In genomic region chr19:41219924-41220567, GRCh38 we compare ENCODE assay signal across 1 cellular context.
A peak's percentile ranks its signal among the peaks of the same experiment; 100 is the strongest.
TF ChIP-seq lines count a peak whose summit lies in the region.

No MANE protein-coding gene starts in this region.

TF ChIP-seq in K562, 482 proteins besides CTCF, POLR2A, EP300 and RAD21 (continued from another document and continues in another):
- TF ChIP-seq SFPQ (IDR thresholded peaks at IDR 0.05; ENCODE audit: low read depth, low read length) (no peak), ZNF586 (CRISPR knock-in tag; conservative IDR thresholded peaks at IDR 0.05) (no peak), RBM14 (IDR thresholded peaks at IDR 0.05; ENCODE audit: borderline replicate concordance, insufficient read depth, low read depth, low read length) (no peak), TFE3 (CRISPR knock-in tag; IDR thresholded peaks at IDR 0.05) (no peak), HDAC1 (IDR thresholded peaks at IDR 0.05) (peak in 1 of 2 experiments; percentile 77; a peak in 2 of 4 replicates), FOXK2 (conservative IDR thresholded peaks at IDR 0.05 in 1 of 2, IDR thresholded peaks at IDR 0.05 in 1 of 2; ENCODE audit: low read depth in 2 of 2) (no peak), ZNF140 (CRISPR knock-in tag; IDR thresholded peaks at IDR 0.05) (no peak), ZNF133 (CRISPR knock-in tag; IDR thresholded peaks at IDR 0.05) (no peak), ZNF124 (CRISPR knock-in tag; IDR thresholded peaks at IDR 0.05) (no peak), ZNF639 (CRISPR knock-in tag; conservative IDR thresholded peaks at IDR 0.05 in 1 of 2, IDR thresholded peaks at IDR 0.05 in 1 of 2) (no peak), HNRNPK (IDR thresholded peaks at IDR 0.05; ENCODE audit: low read depth, low read length, poor library complexity, severe bottlenecking) (no peak), HEY1 (CRISPR knock-in tag; IDR thresholded peaks at IDR 0.05; ENCODE audit: borderline replicate concordance) (no peak), NEUROD1 (IDR thresholded peaks at IDR 0.05; ENCODE audit: borderline replicate concordance, low read depth, low read length, partially characterized antibody) (no peak), ZNF583 (CRISPR knock-in tag; IDR thresholded peaks at IDR 0.05) (no peak), CCAR2 (IDR thresholded peaks at IDR 0.05; ENCODE audit: low read depth, low read length) (no peak), DIDO1 (tag; IDR thresholded peaks at IDR 0.05; ENCODE audit: low read depth) (no peak), PYGO2 (tag; IDR thresholded peaks at IDR 0.05) (no peak), ZNF324 (CRISPR knock-in tag; IDR thresholded peaks at IDR 0.05) (no peak), FOXA1 (IDR thresholded peaks at IDR 0.05; ENCODE audit: borderline replicate concordance) (no peak), GATA2 (CRISPR knock-in tag; IDR thresholded peaks at IDR 0.05) (no peak), NCOR1 (IDR thresholded peaks at IDR 0.05) (peak; percentile 88), SLC30A9 (CRISPR knock-in tag; IDR thresholded peaks at IDR 0.05) (no peak), GATAD2A (IDR thresholded peaks at IDR 0.05) (peak; percentile 78; the same call in 1 of the 2 replicates), CBFA2T3 (IDR thresholded peaks at IDR 0.05) (peak; percentile 94), ZNF75A (CRISPR knock-in tag; IDR thresholded peaks at IDR 0.05) (no peak), FOXK1 (CRISPR knock-in tag; IDR thresholded peaks at IDR 0.05; ENCODE audit: borderline replicate concordance) (no peak), EGR1 (conservative IDR thresholded peaks at IDR 0.05) (peak; percentile 91), MAZ (CRISPR knock-in tag; conservative IDR thresholded peaks at IDR 0.05 in 1 of 2, IDR thresholded peaks at IDR 0.05 in 1 of 2) (peak in 1 of 2 experiments; percentile 65; a peak in 3 of 4 replicates), CAMTA2 (CRISPR knock-in tag; conservative IDR thresholded peaks at IDR 0.05) (no peak), CC2D1A (IDR thresholded peaks at IDR 0.05) (peak; percentile 67; the same call in 1 of the 2 replicates), MCM7 (IDR thresholded peaks at IDR 0.05) (no peak), GMEB1 (CRISPR knock-in tag; IDR thresholded peaks at IDR 0.05) (no peak), HIVEP1 (CRISPR knock-in tag; IDR thresholded peaks at IDR 0.05) (no peak), TEAD4 (IDR thresholded peaks at IDR 0.05; ENCODE audit: low read length) (peak; percentile 66; the same call in 1 of the 2 replicates), TEAD4 (CRISPR knock-in tag; IDR thresholded peaks at IDR 0.05; ENCODE audit: borderline replicate concordance) (no peak), NR2F6 (CRISPR knock-in tag; IDR thresholded peaks at IDR 0.05) (no peak), ZNF431 (CRISPR knock-in tag; IDR thresholded peaks at IDR 0.05) (no peak), TGIF2 (CRISPR knock-in tag; IDR thresholded peaks at IDR 0.05) (no peak), LARP7 (IDR thresholded peaks at IDR 0.05) (no peak)
- TF ChIP-seq, protein P1, sequence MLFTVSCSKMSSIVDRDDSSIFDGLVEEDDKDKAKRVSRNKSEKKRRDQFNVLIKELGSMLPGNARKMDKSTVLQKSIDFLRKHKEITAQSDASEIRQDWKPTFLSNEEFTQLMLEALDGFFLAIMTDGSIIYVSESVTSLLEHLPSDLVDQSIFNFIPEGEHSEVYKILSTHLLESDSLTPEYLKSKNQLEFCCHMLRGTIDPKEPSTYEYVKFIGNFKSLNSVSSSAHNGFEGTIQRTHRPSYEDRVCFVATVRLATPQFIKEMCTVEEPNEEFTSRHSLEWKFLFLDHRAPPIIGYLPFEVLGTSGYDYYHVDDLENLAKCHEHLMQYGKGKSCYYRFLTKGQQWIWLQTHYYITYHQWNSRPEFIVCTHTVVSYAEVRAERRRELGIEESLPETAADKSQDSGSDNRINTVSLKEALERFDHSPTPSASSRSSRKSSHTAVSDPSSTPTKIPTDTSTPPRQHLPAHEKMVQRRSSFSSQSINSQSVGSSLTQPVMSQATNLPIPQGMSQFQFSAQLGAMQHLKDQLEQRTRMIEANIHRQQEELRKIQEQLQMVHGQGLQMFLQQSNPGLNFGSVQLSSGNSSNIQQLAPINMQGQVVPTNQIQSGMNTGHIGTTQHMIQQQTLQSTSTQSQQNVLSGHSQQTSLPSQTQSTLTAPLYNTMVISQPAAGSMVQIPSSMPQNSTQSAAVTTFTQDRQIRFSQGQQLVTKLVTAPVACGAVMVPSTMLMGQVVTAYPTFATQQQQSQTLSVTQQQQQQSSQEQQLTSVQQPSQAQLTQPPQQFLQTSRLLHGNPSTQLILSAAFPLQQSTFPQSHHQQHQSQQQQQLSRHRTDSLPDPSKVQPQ (CRISPR knock-in tag; IDR thresholded peaks at IDR 0.05; ENCODE audit: borderline replicate concordance): no peak
- TF ChIP-seq, protein P2, sequence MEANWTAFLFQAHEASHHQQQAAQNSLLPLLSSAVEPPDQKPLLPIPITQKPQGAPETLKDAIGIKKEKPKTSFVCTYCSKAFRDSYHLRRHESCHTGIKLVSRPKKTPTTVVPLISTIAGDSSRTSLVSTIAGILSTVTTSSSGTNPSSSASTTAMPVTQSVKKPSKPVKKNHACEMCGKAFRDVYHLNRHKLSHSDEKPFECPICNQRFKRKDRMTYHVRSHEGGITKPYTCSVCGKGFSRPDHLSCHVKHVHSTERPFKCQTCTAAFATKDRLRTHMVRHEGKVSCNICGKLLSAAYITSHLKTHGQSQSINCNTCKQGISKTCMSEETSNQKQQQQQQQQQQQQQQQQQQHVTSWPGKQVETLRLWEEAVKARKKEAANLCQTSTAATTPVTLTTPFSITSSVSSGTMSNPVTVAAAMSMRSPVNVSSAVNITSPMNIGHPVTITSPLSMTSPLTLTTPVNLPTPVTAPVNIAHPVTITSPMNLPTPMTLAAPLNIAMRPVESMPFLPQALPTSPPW (CRISPR knock-in tag; IDR thresholded peaks at IDR 0.05): peak; percentile 84
- TF ChIP-seq, protein P3, sequence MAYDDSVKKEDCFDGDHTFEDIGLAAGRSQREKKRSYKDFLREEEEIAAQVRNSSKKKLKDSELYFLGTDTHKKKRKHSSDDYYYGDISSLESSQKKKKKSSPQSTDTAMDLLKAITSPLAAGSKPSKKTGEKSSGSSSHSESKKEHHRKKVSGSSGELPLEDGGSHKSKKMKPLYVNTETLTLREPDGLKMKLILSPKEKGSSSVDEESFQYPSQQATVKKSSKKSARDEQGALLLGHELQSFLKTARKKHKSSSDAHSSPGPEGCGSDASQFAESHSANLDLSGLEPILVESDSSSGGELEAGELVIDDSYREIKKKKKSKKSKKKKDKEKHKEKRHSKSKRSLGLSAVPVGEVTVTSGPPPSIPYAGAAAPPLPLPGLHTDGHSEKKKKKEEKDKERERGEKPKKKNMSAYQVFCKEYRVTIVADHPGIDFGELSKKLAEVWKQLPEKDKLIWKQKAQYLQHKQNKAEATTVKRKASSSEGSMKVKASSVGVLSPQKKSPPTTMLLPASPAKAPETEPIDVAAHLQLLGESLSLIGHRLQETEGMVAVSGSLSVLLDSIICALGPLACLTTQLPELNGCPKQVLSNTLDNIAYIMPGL (CRISPR knock-in tag; IDR thresholded peaks at IDR 0.05): no peak
- TF ChIP-seq, protein P4, sequence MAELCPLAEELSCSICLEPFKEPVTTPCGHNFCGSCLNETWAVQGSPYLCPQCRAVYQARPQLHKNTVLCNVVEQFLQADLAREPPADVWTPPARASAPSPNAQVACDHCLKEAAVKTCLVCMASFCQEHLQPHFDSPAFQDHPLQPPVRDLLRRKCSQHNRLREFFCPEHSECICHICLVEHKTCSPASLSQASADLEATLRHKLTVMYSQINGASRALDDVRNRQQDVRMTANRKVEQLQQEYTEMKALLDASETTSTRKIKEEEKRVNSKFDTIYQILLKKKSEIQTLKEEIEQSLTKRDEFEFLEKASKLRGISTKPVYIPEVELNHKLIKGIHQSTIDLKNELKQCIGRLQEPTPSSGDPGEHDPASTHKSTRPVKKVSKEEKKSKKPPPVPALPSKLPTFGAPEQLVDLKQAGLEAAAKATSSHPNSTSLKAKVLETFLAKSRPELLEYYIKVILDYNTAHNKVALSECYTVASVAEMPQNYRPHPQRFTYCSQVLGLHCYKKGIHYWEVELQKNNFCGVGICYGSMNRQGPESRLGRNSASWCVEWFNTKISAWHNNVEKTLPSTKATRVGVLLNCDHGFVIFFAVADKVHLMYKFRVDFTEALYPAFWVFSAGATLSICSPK (IDR thresholded peaks at IDR 0.05; ENCODE audit: borderline replicate concordance): no peak
- TF ChIP-seq, protein P5, sequence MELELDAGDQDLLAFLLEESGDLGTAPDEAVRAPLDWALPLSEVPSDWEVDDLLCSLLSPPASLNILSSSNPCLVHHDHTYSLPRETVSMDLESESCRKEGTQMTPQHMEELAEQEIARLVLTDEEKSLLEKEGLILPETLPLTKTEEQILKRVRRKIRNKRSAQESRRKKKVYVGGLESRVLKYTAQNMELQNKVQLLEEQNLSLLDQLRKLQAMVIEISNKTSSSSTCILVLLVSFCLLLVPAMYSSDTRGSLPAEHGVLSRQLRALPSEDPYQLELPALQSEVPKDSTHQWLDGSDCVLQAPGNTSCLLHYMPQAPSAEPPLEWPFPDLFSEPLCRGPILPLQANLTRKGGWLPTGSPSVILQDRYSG (tag; conservative IDR thresholded peaks at IDR 0.05; ENCODE audit: low read depth): no peak
- TF ChIP-seq, protein P6, sequence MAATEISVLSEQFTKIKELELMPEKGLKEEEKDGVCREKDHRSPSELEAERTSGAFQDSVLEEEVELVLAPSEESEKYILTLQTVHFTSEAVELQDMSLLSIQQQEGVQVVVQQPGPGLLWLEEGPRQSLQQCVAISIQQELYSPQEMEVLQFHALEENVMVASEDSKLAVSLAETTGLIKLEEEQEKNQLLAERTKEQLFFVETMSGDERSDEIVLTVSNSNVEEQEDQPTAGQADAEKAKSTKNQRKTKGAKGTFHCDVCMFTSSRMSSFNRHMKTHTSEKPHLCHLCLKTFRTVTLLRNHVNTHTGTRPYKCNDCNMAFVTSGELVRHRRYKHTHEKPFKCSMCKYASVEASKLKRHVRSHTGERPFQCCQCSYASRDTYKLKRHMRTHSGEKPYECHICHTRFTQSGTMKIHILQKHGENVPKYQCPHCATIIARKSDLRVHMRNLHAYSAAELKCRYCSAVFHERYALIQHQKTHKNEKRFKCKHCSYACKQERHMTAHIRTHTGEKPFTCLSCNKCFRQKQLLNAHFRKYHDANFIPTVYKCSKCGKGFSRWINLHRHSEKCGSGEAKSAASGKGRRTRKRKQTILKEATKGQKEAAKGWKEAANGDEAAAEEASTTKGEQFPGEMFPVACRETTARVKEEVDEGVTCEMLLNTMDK (IDR thresholded peaks at IDR 0.05; ENCODE audit: borderline replicate concordance, insufficient read depth, low read depth, low read length, poor library complexity, severe bottlenecking): no peak
- TF ChIP-seq, protein P7, sequence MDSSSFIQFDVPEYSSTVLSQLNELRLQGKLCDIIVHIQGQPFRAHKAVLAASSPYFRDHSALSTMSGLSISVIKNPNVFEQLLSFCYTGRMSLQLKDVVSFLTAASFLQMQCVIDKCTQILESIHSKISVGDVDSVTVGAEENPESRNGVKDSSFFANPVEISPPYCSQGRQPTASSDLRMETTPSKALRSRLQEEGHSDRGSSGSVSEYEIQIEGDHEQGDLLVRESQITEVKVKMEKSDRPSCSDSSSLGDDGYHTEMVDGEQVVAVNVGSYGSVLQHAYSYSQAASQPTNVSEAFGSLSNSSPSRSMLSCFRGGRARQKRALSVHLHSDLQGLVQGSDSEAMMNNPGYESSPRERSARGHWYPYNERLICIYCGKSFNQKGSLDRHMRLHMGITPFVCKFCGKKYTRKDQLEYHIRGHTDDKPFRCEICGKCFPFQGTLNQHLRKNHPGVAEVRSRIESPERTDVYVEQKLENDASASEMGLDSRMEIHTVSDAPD (CRISPR knock-in tag; IDR thresholded peaks at IDR 0.05): no peak
